Comparison of ENCODE assay signal across 21 cellular contexts in genomic region chr9:78592866-78593265, GRCh38.
DNase-seq lines count a peak whose midpoint lies in the region; ATAC-seq and TF ChIP-seq lines count a peak whose summit lies in the region.
"Had no signal": no experiment of that assay in that cellular context is flagged by ENCODE, and none has a peak within 500 bp of the region (broad histone marks: within the 10 kb centered on the region; RNA-seq: fewer than 3 reads in every experiment).

No MANE protein-coding gene starts in this region.

- in situ Hi-C loops in astrocyte of the spinal cord (cut with HindIII; ENCODE audit: low sequenced_read_pairs): no loop called here

- no peaks in the 10 kb centered on the region for H3K27me3 ChIP-seq in ACC112 (ENCODE audit: insufficient read depth, low read length)
- H3K27me3 ChIP-seq in foreskin keratinocyte: no peaks in the 10 kb centered on the region
- no peaks in the 10 kb centered on the region for H3K27me3 ChIP-seq in vagina
- H3K27me3 ChIP-seq: gastrocnemius medialis had no signal

- H2AFZ ChIP-seq in ACC112 (ENCODE audit: low read length, unreplicated experiment): no peak overlapping the region

- H3K27ac ChIP-seq in ACC112 (ENCODE audit: low read depth, low read length): peak overlapping the region; percentile 82
- H3K27ac ChIP-seq in foreskin keratinocyte: no peak overlapping the region
- H3K27ac ChIP-seq in vagina: no peak overlapping the region
- H3K27ac ChIP-seq: C4-2B, gastrocnemius medialis, prostate gland had no signal

- DNase-seq in HT1080 (ENCODE audit: low read depth) (peak; percentile 14), astrocyte of the spinal cord (ENCODE audit: low read depth, low spot score) (peak; percentile 50), foreskin keratinocyte (peak in 1 of 2 donors; percentile 76), NAMALWA (ENCODE audit: low spot score) (no peak), vagina (ENCODE audit: extremely low spot score in 2 of 2) (no peak)
- DNase-seq: 8988T; activated gamma-delta T cell treated with Interleukin-2 at 50 U/mL for 16 hours; anterior cingulate cortex; gastrocnemius medialis; left cardiac atrium; midbrain; NCI-H1417 treated with DMSO at 0.1 percent for 48 hours; NCI-H526 treated with DMSO at 0.1 percent for 48 hours; SIG-M5; stimulated activated CD4-positive, alpha-beta T cell treated with anti-CD3 and anti-CD28 coated beads, Interleukin-4, amount 100 ng/mL, for 4 hours; T-helper 17 cell had no signal

- H3K4me1 ChIP-seq in ACC112 (ENCODE audit: control insufficient read depth, insufficient read depth, low read length, unreplicated experiment) (peaks cover 23% of the 10 kb centered on the region), foreskin keratinocyte (peaks cover 11% of the 10 kb centered on the region), vagina (no peaks in the 10 kb centered on the region)
- H3K4me1 ChIP-seq: gastrocnemius medialis, prostate gland had no signal

- no peaks in the 10 kb centered on the region for H3K79me2 ChIP-seq in ACC112 (ENCODE audit: control insufficient read depth, insufficient read depth, low read length, unreplicated experiment)

- peak overlapping the region; percentile 22; the same call in 1 of the 2 replicates for H3K4me3 ChIP-seq in ACC112 (ENCODE audit: low read depth, low read length)
- no peak overlapping the region for H3K4me3 ChIP-seq in astrocyte of the spinal cord (ENCODE audit: low read depth, low read length)
- H3K4me3 ChIP-seq in vagina: no peak overlapping the region
- H3K4me3 ChIP-seq: gastrocnemius medialis, prostate gland had no signal

- intact Hi-C loops in vagina (cut with DNase I): no loop called here

- no peaks in the 10 kb centered on the region for H3K9me3 ChIP-seq in vagina
- H3K9me3 ChIP-seq: gastrocnemius medialis, prostate gland had no signal

- no peak for TF ChIP-seq CTCF in astrocyte of the spinal cord (IDR thresholded peaks at IDR 0.05; ENCODE audit: low read depth, low read length)
- no peak for TF ChIP-seq CTCF in foreskin keratinocyte (conservative IDR thresholded peaks at IDR 0.05)
- TF ChIP-seq CTCF in vagina (IDR thresholded peaks at IDR 0.05): no peak

- H3K36me3 ChIP-seq in ACC112 (ENCODE audit: insufficient read depth, low read length) (no peaks in the 10 kb centered on the region), vagina (no peaks in the 10 kb centered on the region)
- H3K36me3 ChIP-seq: gastrocnemius medialis, prostate gland had no signal

- no peak for TF ChIP-seq POLR2A in vagina (IDR thresholded peaks at IDR 0.05)

- peak; percentile 76 for ATAC-seq in foreskin keratinocyte
- ATAC-seq in HG02763 (IDR thresholded peaks at IDR 0.05; ENCODE audit: unreplicated experiment): no peak
- ATAC-seq in GM19351 (IDR thresholded peaks at IDR 0.05; ENCODE audit: unreplicated experiment): no peak
- ATAC-seq: gastrocnemius medialis, left cardiac atrium, T-helper 17 cell had no signal

Comparison
In these comparisons a context has a peak if more than half of its experiments do, and no peak if none do; other contexts are left out.
1. DNase-seq: peak in HT1080 (single experiment) and astrocyte of the spinal cord (single experiment); none in NAMALWA (single experiment) and vagina (0 of 2).